In the genomic region with DNA sequence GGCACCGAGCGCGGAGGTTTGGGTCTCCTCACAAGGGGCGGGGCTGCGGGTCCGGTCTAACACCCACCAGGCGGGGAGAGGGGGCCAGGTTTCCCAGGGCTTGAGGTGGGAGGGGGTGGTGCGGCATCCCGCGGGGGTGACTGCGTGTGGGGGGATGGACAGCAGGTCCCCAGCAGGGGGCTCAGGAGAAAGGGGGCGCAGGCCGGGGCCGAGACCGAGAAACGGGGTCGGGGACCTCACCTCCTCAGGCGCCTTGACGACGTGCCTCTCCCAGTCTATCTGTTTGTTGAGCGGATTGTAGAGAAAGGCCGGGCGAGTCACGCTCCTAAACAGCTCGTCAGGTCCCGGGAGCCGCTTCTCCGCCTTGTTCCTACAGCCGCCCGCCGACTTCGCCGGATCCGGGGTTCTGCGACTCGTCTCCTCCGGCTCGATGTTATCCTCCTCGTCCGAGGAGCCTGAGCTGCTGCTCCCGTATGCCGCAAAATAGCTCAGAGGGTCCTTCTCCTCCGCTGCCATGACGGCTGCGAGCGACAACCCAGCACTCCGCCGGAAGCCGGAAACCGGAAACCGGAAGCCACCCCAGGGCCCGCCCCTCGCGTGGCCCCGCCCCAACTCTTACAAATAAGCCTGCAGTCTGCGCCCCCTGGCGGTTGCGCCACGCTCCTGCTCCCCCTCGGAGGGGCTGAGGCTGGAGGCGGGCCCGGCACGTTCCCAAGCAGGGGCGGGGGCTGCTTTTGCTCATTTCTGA, we compare ENCODE assay signal across 8 cellular contexts. TPM values are rescaled to one million over a fixed set of nuclear protein-coding genes. Genes with fewer than 3 reads are reported as not detected.
DNase-seq lines count a peak whose midpoint lies in the region; ATAC-seq and TF ChIP-seq lines count a peak whose summit lies in the region.

A gene (minus strand): TSS at position 545 of the 748 bp plus-strand sequence. CDS start 29 bp downstream, at position 516.

- no peaks in the 10 kb centered on the region for H3K27me3 Mint-ChIP-seq in dendritic cell treated with granulocyte-macrophage colony-stimulating factor and Interleukin-4, amounts not matched to agents 40 ng/mL and 50 ng/mL, for 4 days

- H3K9me3 ChIP-seq in left lung = no peaks in the 10 kb centered on the region

- peak; percentile 99 for TF ChIP-seq CTCF in left lung (IDR thresholded peaks at IDR 0.05)

- peaks cover 17 to 41% of the 10 kb centered on the region in 2 donors for H3K4me1 ChIP-seq in left lung

- H3K27ac Mint-ChIP-seq in dendritic cell treated with granulocyte-macrophage colony-stimulating factor and Interleukin-4, amounts not matched to agents 40 ng/mL and 50 ng/mL, for 4 days = peak within 1 kb of the TSS; percentile 98

- intact Hi-C loops in dendritic cell treated with granulocyte-macrophage colony-stimulating factor and Interleukin-4, amounts not matched to agents 40 ng/mL and 50 ng/mL, for 4 days (cut with micrococcal nuclease) = loop anchor here (1.0 to 5.0 kb wide), 3 partner anchors 17 to 314 kb away; a partner anchor contains a TSS
- intact Hi-C loops in left lung (cut with DNase I) = no loop called here

- peaks cover 12% of the 10 kb centered on the region for H3K9me3 Mint-ChIP-seq in dendritic cell treated with granulocyte-macrophage colony-stimulating factor and Interleukin-4, amounts not matched to agents 40 ng/mL and 50 ng/mL, for 4 days

- peaks cover 28% of the 10 kb centered on the region for H3K4me1 Mint-ChIP-seq in dendritic cell treated with granulocyte-macrophage colony-stimulating factor and Interleukin-4, amounts not matched to agents 40 ng/mL and 50 ng/mL, for 4 days (ENCODE audit: low read depth)

- H3K4me3 Mint-ChIP-seq in dendritic cell treated with granulocyte-macrophage colony-stimulating factor and Interleukin-4, amounts not matched to agents 40 ng/mL and 50 ng/mL, for 4 days = peak within 1 kb of the TSS; percentile 100

- peaks cover 71% of the 10 kb centered on the region for H3K36me3 Mint-ChIP-seq in dendritic cell treated with granulocyte-macrophage colony-stimulating factor and Interleukin-4, amounts not matched to agents 40 ng/mL and 50 ng/mL, for 4 days (ENCODE audit: low read depth)

- DNase-seq in CD1c-positive myeloid dendritic cell (ENCODE audit: extremely low spot score) = peak; percentile 98
- DNase-seq in NCI-H748 (lab: John Stamatoyannopoulos, UW; ENCODE audit: unreplicated experiment) = peak; percentile 92
- DNase-seq in activated CD4-positive, alpha-beta T cell treated with anti-CD3 and anti-CD28 coated beads, Interleukin-2, amount 50 U/mL, for 24 hours (ENCODE audit: low read depth in 1 of 2, low spot score in 1 of 2) = peak; percentile 89 to 97
- DNase-seq in left lung = peak; percentile 96 to 99
- DNase-seq in stimulated activated CD4-positive, alpha-beta T cell treated with anti-CD3 and anti-CD28 coated beads, Interleukin-2, amount 100 ng/mL, for 48 hours = peak; percentile 96 to 98

- H3K36me3 ChIP-seq in left lung = peaks cover 0 to 36% of the 10 kb centered on the region in 2 donors

- H3K4me3 ChIP-seq in left lung = peak within 1 kb of the TSS; percentile 86 to 94

- no peaks in the 10 kb centered on the region for H3K27me3 ChIP-seq in left lung

- peak within 1 kb of the TSS; percentile 83 to 86 for H3K27ac ChIP-seq in left lung

- ATAC-seq in GM19372 (IDR thresholded peaks at IDR 0.05; ENCODE audit: low read depth, unreplicated experiment) (peak; percentile 98), HG03558 (IDR thresholded peaks at IDR 0.05; ENCODE audit: extremely low read depth, unreplicated experiment) (peak; percentile 97), left lung (peak; percentile 99)

RNA-seq across cellular contexts. Expression of the gene that starts here (rescaled TPM):
- total RNA-seq in left lung = 10 to 100 TPM; 18.0 to 22.1 TPM

Comparison
In these comparisons a context has a peak if more than half of its experiments do, and no peak if none do; other contexts are left out.
1. Peak in every context shown above with its lines: DNase-seq, ATAC-seq, H3K4me3 ChIP-seq and H3K27ac ChIP-seq.